In genomic region chr19:55407625-55408319, GRCh38 we compare ENCODE assay signal across 7 cellular contexts. TPM values are rescaled to one million over a fixed set of nuclear protein-coding genes. Genes with fewer than 3 reads are reported as not detected.
A peak's percentile ranks its signal among the peaks of the same experiment; 100 is the strongest.
DNase-seq lines count a peak whose midpoint lies in the region; ATAC-seq, FAIRE-seq and TF ChIP-seq lines count a peak whose summit lies in the region.

Gene UBE2S, minus strand, starts transcription at chr19:55407788. Its CDS starts 199 bp downstream, at chr19:55407589.

- in situ Hi-C loops in astrocyte of the cerebellum (cut with HindIII; ENCODE audit: low sequenced_read_pairs), result no loop called here

- peak; percentile 97 for FAIRE-seq in GM18507 (lab: Jason Lieb, UNC)

- no peak for TF ChIP-seq CTCF in astrocyte of the cerebellum (IDR thresholded peaks at IDR 0.05; ENCODE audit: low read depth, low read length, missing control alignments)

- peak within 1 kb of the TSS; percentile 81 for H3K4me3 ChIP-seq in astrocyte of the cerebellum (ENCODE audit: low read depth, low read length)

- ATAC-seq in HG02981 (IDR thresholded peaks at IDR 0.05; ENCODE audit: unreplicated experiment), result peak; percentile 84

- DNase-seq in GM18507 (ENCODE audit: extremely low spot score, insufficient read length, low read depth), result peak; percentile 96
- peak; percentile 98 for DNase-seq in NCI-H2029 treated with DMSO at 0.1 percent for 48 hours (lab: John Stamatoyannopoulos, UW)
- DNase-seq in T-helper 9 cell, result peak; percentile 92
- peak; percentile 99 for DNase-seq in astrocyte of the cerebellum (ENCODE audit: low read depth)
- DNase-seq in hepatic stellate cell (ENCODE audit: low spot score), result peak; percentile 100
- DNase-seq in renal cortical epithelial cell (ENCODE audit: low read depth), result peak; percentile 97

RNA-seq across cellular contexts. Expression of gene UBE2S, which starts in this region (rescaled TPM):
- 13.6 and 45.3 TPM in 2 replicates for total RNA-seq in renal cortical epithelial cell

Comparison
In these comparisons a context has a peak if more than half of its experiments do, and no peak if none do; other contexts are left out.
1. Peak in every context shown above with its lines: DNase-seq, ATAC-seq and H3K4me3 ChIP-seq.